8 cellular contexts compared by ENCODE assay signal in genomic region chr11:86066033-86066432, GRCh38. TPM values are rescaled to one million over a fixed set of nuclear protein-coding genes. Genes with fewer than 3 reads are reported as not detected.
DNase-seq lines count a peak whose midpoint lies in the region; ATAC-seq and TF ChIP-seq lines count a peak whose summit lies in the region.

No MANE protein-coding gene starts in this region.

- peak overlapping the region; percentile 92 for H3K4me3 ChIP-seq in BLaER1
- H3K4me3 ChIP-seq in NB4 (ENCODE audit: low read depth, low read length): peak overlapping the region; percentile 93
- H3K4me3 ChIP-seq in ectodermal cell (ENCODE audit: insufficient read depth, low read depth, low read length): peak overlapping the region; percentile 81
- H3K4me3 ChIP-seq in neural progenitor cell: peak overlapping the region; percentile 88

- H3K27me3 Mint-ChIP-seq in neural progenitor cell (ENCODE audit: insufficient read depth, low read depth): peaks cover 5% of the 10 kb centered on the region

- TF ChIP-seq POLR2A in NB4 (IDR thresholded peaks at IDR 0.05; ENCODE audit: extremely low read depth, insufficient read length): no peak

- peaks cover 77% of the 10 kb centered on the region for H3K79me2 ChIP-seq in neural progenitor cell (ENCODE audit: low read depth)

- H3K4me3 Mint-ChIP-seq in neural progenitor cell: peak overlapping the region; percentile 100

- H3K9me3 ChIP-seq in BLaER1 (peaks cover 16% of the 10 kb centered on the region), ectodermal cell (ENCODE audit: control insufficient read depth, low read length) (no peaks in the 10 kb centered on the region), neural progenitor cell (ENCODE audit: low read depth) (no peaks in the 10 kb centered on the region)

- peaks cover 12% of the 10 kb centered on the region for H3K36me3 Mint-ChIP-seq in neural progenitor cell

- H3K27me3 ChIP-seq in BLaER1 (no peaks in the 10 kb centered on the region), ectodermal cell (ENCODE audit: control insufficient read depth, insufficient read depth, low read length, poor library complexity, severe bottlenecking) (no peaks in the 10 kb centered on the region), neural progenitor cell (no peaks in the 10 kb centered on the region)

- peaks cover 32% of the 10 kb centered on the region for H3K4me1 ChIP-seq in BLaER1
- peaks cover 5% of the 10 kb centered on the region for H3K4me1 ChIP-seq in ectodermal cell (ENCODE audit: control insufficient read depth, insufficient read depth, low read length)
- H3K4me1 ChIP-seq in neural progenitor cell: peaks cover 23% of the 10 kb centered on the region

- DNase-seq in NB4 (ENCODE audit: low read depth) (no peak), neural progenitor cell (ENCODE audit: low spot score) (no peak), DMS79 (lab: John Stamatoyannopoulos, UW) (no peak), amniotic stem cell (lab: John Stamatoyannopoulos, UW) (no peak)
- DNase-seq in central memory CD4-positive, alpha-beta T cell: no peak

- no peak for TF ChIP-seq CTCF in NB4 (IDR thresholded peaks at IDR 0.05; ENCODE audit: low read depth, low read length)
- no peak for TF ChIP-seq CTCF in neural progenitor cell (IDR thresholded peaks at IDR 0.05)

- peaks cover 13% of the 10 kb centered on the region for H3K36me3 ChIP-seq in BLaER1
- no peaks in the 10 kb centered on the region for H3K36me3 ChIP-seq in ectodermal cell (ENCODE audit: control insufficient read depth, insufficient read depth, low read length)
- no peaks in the 10 kb centered on the region for H3K36me3 ChIP-seq in neural progenitor cell

- peaks cover 21% of the 10 kb centered on the region for H3F3A ChIP-seq in neural progenitor cell (ENCODE audit: low read depth)

- peak overlapping the region; percentile 89 for H3K9ac ChIP-seq in BLaER1
- H3K9ac ChIP-seq in neural progenitor cell: peak overlapping the region; percentile 76

- H3K27ac ChIP-seq in BLaER1 (peak overlapping the region; percentile 88), ectodermal cell (ENCODE audit: insufficient read depth, low read depth, low read length, poor library complexity, severe bottlenecking) (no peak overlapping the region), neural progenitor cell (no peak overlapping the region)

- H3K9me3 Mint-ChIP-seq in neural progenitor cell: peaks cover 9% of the 10 kb centered on the region

- ATAC-seq in HG02840 (IDR thresholded peaks at IDR 0.05; ENCODE audit: low FRiP score, unreplicated experiment): no peak

- H4K20me1 ChIP-seq in BLaER1 (peaks cover 72% of the 10 kb centered on the region), neural progenitor cell (ENCODE audit: low read depth) (peaks cover 68% of the 10 kb centered on the region)

- H2AFZ ChIP-seq in neural progenitor cell (replicated peaks): no peak overlapping the region

- H3K4me1 Mint-ChIP-seq in neural progenitor cell: peaks cover 28% of the 10 kb centered on the region

- H3K27ac Mint-ChIP-seq in neural progenitor cell: peak overlapping the region; percentile 91

- 51 to 87% methylated on average over 2 to 3 of the region's 3 CpGs for WGBS in ectodermal cell, 2 experiments

- H3K4me2 ChIP-seq in BLaER1 (peak overlapping the region; percentile 88), neural progenitor cell (peak overlapping the region; percentile 91)

RNA-seq across cellular contexts. Expression of gene PICALM, which starts 2.9 kb away (rescaled TPM):
- 104 TPM for polyA plus RNA-seq in ectodermal cell (2013, experiment 1 of 4)
- 99.6 TPM for polyA plus RNA-seq in ectodermal cell (2013, experiment 2 of 4)
- 92.6 TPM for polyA plus RNA-seq in ectodermal cell (2013, experiment 3 of 4)
- polyA plus RNA-seq in ectodermal cell (2013, experiment 4 of 4): 99.0 TPM
- total RNA-seq in neural progenitor cell (ENCODE audit: low replicate concordance): 119 and 204 TPM in 2 replicates
